ENCODE assay signal across 31 cellular contexts in the genomic region with DNA sequence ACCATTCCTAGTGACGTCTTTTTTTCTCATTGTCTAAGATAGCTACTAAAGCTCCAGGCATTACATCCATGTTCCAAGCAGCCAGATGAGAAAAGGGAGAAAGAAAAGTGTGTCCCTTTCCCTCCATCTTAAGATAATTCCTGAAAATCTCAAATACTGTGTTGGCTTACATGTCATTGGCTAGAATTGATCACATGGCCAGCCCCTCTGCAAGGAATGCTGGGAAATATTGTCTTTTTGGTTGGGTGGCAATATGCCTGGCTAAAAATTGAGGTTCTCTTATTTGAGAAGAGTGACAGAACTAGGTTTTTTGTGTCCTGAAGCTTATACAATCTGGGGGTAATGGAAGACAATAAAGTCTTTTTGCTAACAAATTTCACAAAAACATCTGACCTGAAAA.
DNase-seq lines count a peak whose midpoint lies in the region; ATAC-seq, FAIRE-seq and TF ChIP-seq lines count a peak whose summit lies in the region.
"Had no signal": no experiment of that assay in that cellular context is flagged by ENCODE, and none has a peak within 500 bp of the region (broad histone marks: within the 10 kb centered on the region; RNA-seq: fewer than 3 reads in every experiment).

No MANE protein-coding gene starts in this region.

- BruUV-seq in K562 (replicated peaks; lab: Mats Ljungman, UMichigan), result no TSS peak

- H3K4me3 ChIP-seq in K562, result no peak overlapping the region
- H3K4me3 ChIP-seq: A549; BLaER1; BLaER1 treated with 17β-estradiol and CSF1 and Interleukin-3, amounts not matched to agents 10 nM and 100 nM had no signal

- H3K27me3 ChIP-seq in K562 (ENCODE audit: control insufficient read depth in 2 of 2, insufficient read depth in 2 of 2, low read length in 2 of 2), result no peaks in the 10 kb centered on the region; a peak in 1 of 5 replicates
- H3K27me3 ChIP-seq: BE2C; BLaER1; BLaER1 treated with 17β-estradiol and CSF1 and Interleukin-3, amounts not matched to agents 10 nM and 100 nM had no signal

- TF ChIP-seq CTCF in K562 (IDR thresholded peaks at IDR 0.05 in 2 of 3, conservative IDR thresholded peaks at IDR 0.05 in 1 of 3; ENCODE audit: insufficient read depth in 2 of 3, low read depth in 1 of 3, low read length in 3 of 3), result no peak

- H3K9me1 ChIP-seq in K562 (ENCODE audit: control insufficient read depth, insufficient read depth, low read length), result no peaks in the 10 kb centered on the region

- no peak overlapping the region for H3K4me2 ChIP-seq in K562 (ENCODE audit: insufficient read depth, low read length)
- H3K4me2 ChIP-seq: A549; BLaER1; BLaER1 treated with 17β-estradiol and CSF1 and Interleukin-3, amounts not matched to agents 10 nM and 100 nM had no signal

- in situ Hi-C loops in K562 (cut with MboI), result no loop called here

- no peaks in the 10 kb centered on the region for H3K36me3 ChIP-seq in K562 (ENCODE audit: control insufficient read depth, insufficient read depth, low read length)
- H3K36me3 ChIP-seq: BE2C; BLaER1; BLaER1 treated with 17β-estradiol and CSF1 and Interleukin-3, amounts not matched to agents 10 nM and 100 nM had no signal

- no peaks in the 10 kb centered on the region for H3K9me3 ChIP-seq in K562 (replicated peaks; ENCODE audit: control insufficient read depth, insufficient read depth, low read depth, low read length)
- H3K9me3 ChIP-seq: BE2C had no signal

- no peaks in the 10 kb centered on the region for H4K20me1 ChIP-seq in K562 (replicated peaks; ENCODE audit: control insufficient read depth, insufficient read depth, low read length)
- H4K20me1 ChIP-seq: BLaER1; BLaER1 treated with 17β-estradiol and CSF1 and Interleukin-3, amounts not matched to agents 10 nM and 100 nM had no signal

- 0% methylated on average over 1 of the region's 1 CpG for WGBS in K562 (ENCODE audit: insufficient coverage, low coverage, missing lambda C conversion rate)

- no peak overlapping the region for H3K9ac ChIP-seq in K562 (ENCODE audit: insufficient read depth in 1 of 2, low read depth in 2 of 2, low read length in 2 of 2)
- H3K9ac ChIP-seq: BLaER1; BLaER1 treated with 17β-estradiol and CSF1 and Interleukin-3, amounts not matched to agents 10 nM and 100 nM had no signal

- no peak overlapping the region for H2AFZ ChIP-seq in K562 (ENCODE audit: low read depth, low read length)

- DNase-seq in K562 (ENCODE audit: extremely low read depth in 1 of 4, low spot score in 3 of 4) (no peak), islet precursor cell (no peak)
- no peak for DNase-seq in stimulated activated naive CD4-positive, alpha-beta T cell treated with Interleukin-2 at 50 U/mL for 16 hours (lab: John Stamatoyannopoulos, UW)
- DNase-seq: 8988T; ACHN; AML-193; BE2C; C1 segment of cervical spinal cord; Caco-2; Calu3; CD4-positive, alpha-beta memory T cell; CD4-positive, alpha-beta T cell; CD4-positive, CD25-positive, alpha-beta regulatory T cell; CD8-positive, alpha-beta memory T cell; CD8-positive, alpha-beta T cell; COR-L47; DMS 273 treated with DMSO at 0.1 percent for 48 hours; DMS153; DMS53; DMS79; DMS79 treated with DMSO at 0.1 percent for 48 hours; DND-41; EL had no signal

- H3K4me1 ChIP-seq in K562 (replicated peaks in 1 of 2; ENCODE audit: control insufficient read depth in 2 of 2, insufficient read depth in 2 of 2, low read length in 2 of 2), result no peaks in the 10 kb centered on the region
- H3K4me1 ChIP-seq: A549; BE2C; BLaER1; BLaER1 treated with 17β-estradiol and CSF1 and Interleukin-3, amounts not matched to agents 10 nM and 100 nM; Caco-2 had no signal

- intact Hi-C loops in K562 (cut with micrococcal nuclease), result no loop called here

- CTCF ChIA-PET in K562 (lab: Yijun Ruan, JAX; ENCODE audit: low intra/inter-chr PET ratio), result no interaction called here

- no peaks in the 10 kb centered on the region for H3K79me2 ChIP-seq in K562 (ENCODE audit: control insufficient read depth, insufficient read depth, low read length)

- TF ChIP-seq POLR2A in K562 (conservative IDR thresholded peaks at IDR 0.05), result no peak

- no peak overlapping the region for H3K27ac ChIP-seq in K562 (ENCODE audit: extremely low read depth, low read depth, low read length)
- H3K27ac ChIP-seq: 22Rv1; A549; BLaER1; BLaER1 treated with 17β-estradiol and CSF1 and Interleukin-3, amounts not matched to agents 10 nM and 100 nM; C4-2B had no signal

- TF ChIP-seq EP300 in Ishikawa (IDR thresholded peaks at IDR 0.05; ENCODE audit: borderline replicate concordance), result no peak
- no peak for TF ChIP-seq EP300 in K562 (IDR thresholded peaks at IDR 0.05; ENCODE audit: low read length)

- FAIRE-seq in K562 (lab: Jason Lieb, UNC), result no peak
- FAIRE-seq: A204.1, A549, D721Med had no signal

- no peak for ATAC-seq in K562
- ATAC-seq: A549; CD8-positive, alpha-beta T cell had no signal

- POLR2A ChIA-PET in K562 (lab: Yijun Ruan, JAX), result no interaction called here

- TF ChIP-seq RAD21 in Ishikawa (IDR thresholded peaks at IDR 0.05; ENCODE audit: low read depth) (no peak), K562 (CRISPR knock-in tag; conservative IDR thresholded peaks at IDR 0.05 in 1 of 2, IDR thresholded peaks at IDR 0.05 in 1 of 2) (no peak)

TF ChIP-seq in Ishikawa, 13 proteins besides CTCF, POLR2A, EP300 and RAD21:
- TF ChIP-seq FOXM1 (IDR thresholded peaks at IDR 0.05; ENCODE audit: borderline replicate concordance, low read depth) (no peak), CREB1 (IDR thresholded peaks at IDR 0.05; ENCODE audit: low read depth) (no peak), TEAD4 (IDR thresholded peaks at IDR 0.05) (no peak), USF1 (IDR thresholded peaks at IDR 0.05) (peak; percentile 52)

TF ChIP-seq in K562, 482 proteins besides CTCF, POLR2A, EP300 and RAD21:
- TF ChIP-seq MEF2D (tag; conservative IDR thresholded peaks at IDR 0.05; ENCODE audit: low read depth), result no peak
- TF ChIP-seq USF2 (CRISPR knock-in tag; IDR thresholded peaks at IDR 0.05), result peak; percentile 58
